In the genomic region with DNA sequence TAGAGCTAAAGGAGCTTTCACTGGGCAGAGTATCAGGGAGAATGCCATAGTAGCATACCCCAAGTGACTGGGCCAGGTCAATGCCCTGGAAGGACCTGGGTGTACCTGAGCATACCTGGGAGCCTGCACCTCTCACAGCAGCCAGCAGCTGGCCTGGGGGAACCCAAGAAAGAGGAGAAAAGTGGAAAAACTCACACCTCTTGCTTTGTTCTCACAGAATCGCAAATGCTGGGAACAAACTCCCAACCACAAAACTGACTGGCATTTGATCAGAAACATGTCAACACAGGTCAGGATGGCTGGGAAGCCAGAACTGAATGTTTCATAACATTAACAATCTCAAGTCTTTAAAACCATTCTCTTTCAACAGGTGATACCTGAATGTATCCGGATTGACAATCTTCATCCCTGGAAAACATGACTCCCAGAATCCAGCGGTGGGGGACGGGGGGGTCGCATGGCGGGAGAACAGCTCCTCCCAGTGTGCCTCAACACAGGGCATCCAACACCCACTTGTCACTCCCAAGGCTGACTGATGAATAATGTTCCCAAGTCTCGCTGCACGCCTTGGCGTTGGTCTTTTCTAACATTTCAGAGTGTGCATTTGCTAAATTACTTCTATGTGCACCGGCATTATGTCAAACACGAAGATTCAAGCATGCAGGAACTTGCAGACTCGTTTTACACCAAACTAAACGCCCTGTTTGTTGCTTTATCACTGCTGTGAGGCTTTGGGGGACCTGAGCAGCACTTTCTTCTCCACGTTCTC, we compare ENCODE assay signal across 16 cellular contexts. TPM values are rescaled to one million over a fixed set of nuclear protein-coding genes. Genes with fewer than 3 reads are reported as not detected.
A peak's percentile ranks its signal among the peaks of the same experiment; 100 is the strongest.
DNase-seq lines count a peak whose midpoint lies in the region; ATAC-seq and TF ChIP-seq lines count a peak whose summit lies in the region.
"Had no signal": no experiment of that assay in that cellular context is flagged by ENCODE, and none has a peak within 500 bp of the region (broad histone marks: within the 10 kb centered on the region; RNA-seq: fewer than 3 reads in every experiment).

No MANE protein-coding gene starts in this region.

- H3K9me3 ChIP-seq in suprapubic skin (no peaks in the 10 kb centered on the region), transverse colon (no peaks in the 10 kb centered on the region)

- in situ Hi-C loops in transverse colon (cut with MboI; ENCODE audit: low pct_ligation_motif_present in 1 of 4, low pct_unique_long_range_greater_than_20kb in 1 of 4, low sequenced_read_pairs in 3 of 4) = loop anchor here in 2 of 4 donors (25.0 kb wide), 2 partner anchors 372 to 503 kb away; no protein-coding TSS in a partner anchor

- H3K4me1 Mint-ChIP-seq in activated CD8-positive, alpha-beta T cell treated with anti-CD3 and anti-CD28 coated beads, Interleukin-2, amount 10 ng/mL, durations not matched to agents 7 days and 5 days (ENCODE audit: low read depth) = peaks cover 50% of the 10 kb centered on the region
- peaks cover 64% of the 10 kb centered on the region for H3K4me1 Mint-ChIP-seq in activated CD8-positive, alpha-beta T cell treated with anti-CD3 and anti-CD28 coated beads for 36 hours (ENCODE audit: low read depth)
- H3K4me1 Mint-ChIP-seq in brain (peaks cover 68% of the 10 kb centered on the region), memory B cell (peaks cover 35% of the 10 kb centered on the region)

- DNase-seq in activated CD8-positive, alpha-beta T cell treated with anti-CD3 and anti-CD28 coated beads, Interleukin-2, amount 10 ng/mL, durations not matched to agents 7 days and 5 days = no peak
- DNase-seq in activated CD8-positive, alpha-beta T cell treated with anti-CD3 and anti-CD28 coated beads for 36 hours = no peak
- DNase-seq in memory B cell (ENCODE audit: low spot score in 2 of 2) (no peak), suprapubic skin (ENCODE audit: low spot score in 2 of 2) (peak in 1 of 2 donors; percentile 53), transverse colon (no peak)
- DNase-seq: 8988T; activated B cell treated with CpG ODN at 0.5 μM for 24 hours; activated T-cell treated with anti-CD3 and anti-CD28 coated beads, Interleukin-2, amount 50 U/mL, for 24 hours; Calu3; effector CD4-positive, alpha-beta T cell; kidney glomerular epithelial cell; NCI-H2171 had no signal

- H3K4me3 ChIP-seq in suprapubic skin = peak overlapping the region; percentile 32
- H3K4me3 ChIP-seq in transverse colon = no peak overlapping the region

- H3K4me1 ChIP-seq in suprapubic skin = peaks cover 53% of the 10 kb centered on the region
- peaks cover 3 to 45% (median 12%) of the 10 kb centered on the region in 4 donors for H3K4me1 ChIP-seq in transverse colon

- H3K27me3 ChIP-seq in suprapubic skin = no peaks in the 10 kb centered on the region
- H3K27me3 ChIP-seq in transverse colon = no peaks in the 10 kb centered on the region

- WGBS in suprapubic skin = 57% methylated on average over 14 of the region's 14 CpGs
- 59 to 74% methylated on average over 7 to 14 of the region's 14 CpGs for WGBS in transverse colon (ENCODE audit: low coverage in 1 of 2), 2 donors

- POLR2A ChIA-PET in activated CD8-positive, alpha-beta T cell treated with anti-CD3 and anti-CD28 coated beads, Interleukin-2, amount 10 ng/mL, durations not matched to agents 7 days and 5 days (lab: Charles Lee) = interaction anchor here (0.8 kb wide), 1 partner anchor 58 kb away, joined by 3 read pairs; no protein-coding TSS in a partner anchor
- POLR2A ChIA-PET in activated CD8-positive, alpha-beta T cell treated with anti-CD3 and anti-CD28 coated beads for 36 hours (lab: Charles Lee) = interaction anchor here (0.6 to 1.1 kb wide), 3 partner anchors 9 to 66 kb away, joined by 3 to 4 read pairs (median 3); no protein-coding TSS in a partner anchor

- H3K27ac ChIP-seq in suprapubic skin = peak overlapping the region; percentile 89
- H3K27ac ChIP-seq in transverse colon = peak overlapping the region in 2 of 4 donors; percentile 1 to 6

- TF ChIP-seq POLR2A in suprapubic skin (IDR thresholded peaks at IDR 0.05) (no peak), transverse colon (IDR thresholded peaks at IDR 0.05) (no peak)

- H3K27me3 Mint-ChIP-seq in activated CD8-positive, alpha-beta T cell treated with anti-CD3 and anti-CD28 coated beads, Interleukin-2, amount 10 ng/mL, durations not matched to agents 7 days and 5 days (ENCODE audit: low read depth) = no peaks in the 10 kb centered on the region
- H3K27me3 Mint-ChIP-seq in activated CD8-positive, alpha-beta T cell treated with anti-CD3 and anti-CD28 coated beads for 36 hours = no peaks in the 10 kb centered on the region
- H3K27me3 Mint-ChIP-seq in brain (peaks cover 3% of the 10 kb centered on the region), memory B cell (no peaks in the 10 kb centered on the region)
- H3K27me3 Mint-ChIP-seq: activated B cell treated with CpG ODN at 0.5 μM for 24 hours; activated T-cell treated with anti-CD3 and anti-CD28 coated beads, Interleukin-2, amount 50 U/mL, for 24 hours had no signal

- peaks cover 57% of the 10 kb centered on the region for H3K36me3 Mint-ChIP-seq in activated CD8-positive, alpha-beta T cell treated with anti-CD3 and anti-CD28 coated beads, Interleukin-2, amount 10 ng/mL, durations not matched to agents 7 days and 5 days (ENCODE audit: low read depth)
- H3K36me3 Mint-ChIP-seq in activated CD8-positive, alpha-beta T cell treated with anti-CD3 and anti-CD28 coated beads for 36 hours (ENCODE audit: low read depth) = peaks cover 72% of the 10 kb centered on the region
- H3K36me3 Mint-ChIP-seq in brain (peaks cover 96% of the 10 kb centered on the region), memory B cell (peaks cover 21% of the 10 kb centered on the region)

- ATAC-seq in activated CD8-positive, alpha-beta T cell treated with anti-CD3 and anti-CD28 coated beads, Interleukin-2, amount 10 ng/mL, durations not matched to agents 7 days and 5 days = no peak
- ATAC-seq in activated CD8-positive, alpha-beta T cell treated with anti-CD3 and anti-CD28 coated beads for 36 hours = no peak
- ATAC-seq in memory B cell (ENCODE audit: low read depth) (no peak), GM18502 (IDR thresholded peaks at IDR 0.05; ENCODE audit: poor library complexity, unreplicated experiment) (no peak), HG03095 (IDR thresholded peaks at IDR 0.05; ENCODE audit: unreplicated experiment) (no peak)
- ATAC-seq: sciatic nerve had no signal

- intact Hi-C loops in activated CD8-positive, alpha-beta T cell treated with anti-CD3 and anti-CD28 coated beads for 36 hours (cut with micrococcal nuclease) = loop anchor here (5.0 kb wide), 1 partner anchor 37 kb away; no protein-coding TSS in a partner anchor
- intact Hi-C loops in transverse colon (cut with DNase I; ENCODE audit: low total_unique reads) = loop anchor here (10.0 kb wide), 1 partner anchor 54 kb away; no protein-coding TSS in a partner anchor

- H3K36me3 ChIP-seq in suprapubic skin (peaks cover 17% of the 10 kb centered on the region), transverse colon (peaks cover 0 to 11% (median 4%) of the 10 kb centered on the region in 4 donors)

- no peak for TF ChIP-seq CTCF in activated CD8-positive, alpha-beta T cell treated with anti-CD3 and anti-CD28 coated beads for 36 hours (IDR thresholded peaks at IDR 0.05)
- TF ChIP-seq CTCF in brain (conservative IDR thresholded peaks at IDR 0.05) = no peak
- no peak for TF ChIP-seq CTCF in suprapubic skin (IDR thresholded peaks at IDR 0.05)
- no peak for TF ChIP-seq CTCF in transverse colon (IDR thresholded peaks at IDR 0.05)

- CTCF ChIA-PET in activated CD8-positive, alpha-beta T cell treated with anti-CD3 and anti-CD28 coated beads, Interleukin-2, amount 10 ng/mL, durations not matched to agents 7 days and 5 days (lab: Charles Lee) = interaction anchor here (0.6 to 1.6 kb wide), 4 partner anchors 51 to 359 kb away, joined by 3 to 5 read pairs (median 4); no protein-coding TSS in a partner anchor
- CTCF ChIA-PET in activated CD8-positive, alpha-beta T cell treated with anti-CD3 and anti-CD28 coated beads for 36 hours (lab: Charles Lee) = interaction anchor here (0.6 kb wide), 1 partner anchor 58 kb away, joined by 3 read pairs; no protein-coding TSS in a partner anchor

- H3K9me3 Mint-ChIP-seq in activated CD8-positive, alpha-beta T cell treated with anti-CD3 and anti-CD28 coated beads, Interleukin-2, amount 10 ng/mL, durations not matched to agents 7 days and 5 days (ENCODE audit: insufficient read depth) = no peaks in the 10 kb centered on the region
- H3K9me3 Mint-ChIP-seq in activated CD8-positive, alpha-beta T cell treated with anti-CD3 and anti-CD28 coated beads for 36 hours = no peaks in the 10 kb centered on the region
- H3K9me3 Mint-ChIP-seq in brain (peaks cover 0 to 25% (median 9%) of the 10 kb centered on the region in 5 experiments), memory B cell (no peaks in the 10 kb centered on the region)
- H3K9me3 Mint-ChIP-seq: activated B cell treated with CpG ODN at 0.5 μM for 24 hours; activated T-cell treated with anti-CD3 and anti-CD28 coated beads, Interleukin-2, amount 50 U/mL, for 24 hours had no signal

- H3K4me3 Mint-ChIP-seq in activated CD8-positive, alpha-beta T cell treated with anti-CD3 and anti-CD28 coated beads, Interleukin-2, amount 10 ng/mL, durations not matched to agents 7 days and 5 days = no peak overlapping the region
- H3K4me3 Mint-ChIP-seq in activated CD8-positive, alpha-beta T cell treated with anti-CD3 and anti-CD28 coated beads for 36 hours = no peak overlapping the region
- peak overlapping the region in 4 of 5 experiments; percentile 61 to 77 (median 68) for H3K4me3 Mint-ChIP-seq in brain
- H3K4me3 Mint-ChIP-seq in memory B cell = peak overlapping the region; percentile 67

- no peak for TF ChIP-seq EP300 in suprapubic skin (IDR thresholded peaks at IDR 0.05)
- no peak for TF ChIP-seq EP300 in transverse colon (IDR thresholded peaks at IDR 0.05; ENCODE audit: low read depth)

- peak overlapping the region; percentile 52 for H3K27ac Mint-ChIP-seq in activated CD8-positive, alpha-beta T cell treated with anti-CD3 and anti-CD28 coated beads, Interleukin-2, amount 10 ng/mL, durations not matched to agents 7 days and 5 days
- no peak overlapping the region for H3K27ac Mint-ChIP-seq in activated CD8-positive, alpha-beta T cell treated with anti-CD3 and anti-CD28 coated beads for 36 hours
- H3K27ac Mint-ChIP-seq in brain (peak overlapping the region in 4 of 5 experiments; percentile 24 to 89 (median 52)), memory B cell (no peak overlapping the region)
- H3K27ac Mint-ChIP-seq: activated B cell treated with CpG ODN at 0.5 μM for 24 hours had no signal

RNA-seq across cellular contexts. Expression of gene FOXN3, which starts 7.9 kb away (rescaled TPM):
- total RNA-seq in activated CD8-positive, alpha-beta T cell treated with anti-CD3 and anti-CD28 coated beads, Interleukin-2, amount 10 ng/mL, durations not matched to agents 7 days and 5 days = 10 to 100 TPM; 70.3 to 72.7 TPM
- total RNA-seq in activated CD8-positive, alpha-beta T cell treated with anti-CD3 and anti-CD28 coated beads for 36 hours = 10 to 100 TPM; 83.4 to 85.0 TPM
- polyA plus RNA-seq in brain (ENCODE audit: insufficient read depth, low read depth, low replicate concordance) = 46.4 TPM
- 100 to 1,000 TPM; 117 to 272 (median 172) TPM for total RNA-seq in suprapubic skin
- total RNA-seq in transverse colon = 100 to 1,000 TPM in 3 of 4 donors, 10 to 100 TPM in 1; 66.1 to 130 (median 109) TPM

Comparison
In these comparisons a context has a peak if more than half of its experiments do, and no peak if none do; other contexts are left out.
1. H3K27ac Mint-ChIP-seq: peak in activated CD8-positive, alpha-beta T cell treated with anti-CD3 and anti-CD28 coated beads, Interleukin-2, amount 10 ng/mL, durations not matched to agents 7 days and 5 days (single experiment) and brain (4 of 5); none in activated CD8-positive, alpha-beta T cell treated with anti-CD3 and anti-CD28 coated beads for 36 hours (single experiment) and memory B cell (single experiment).
2. H3K4me3 Mint-ChIP-seq: peak in brain (4 of 5) and memory B cell (single experiment); none in activated CD8-positive, alpha-beta T cell treated with anti-CD3 and anti-CD28 coated beads, Interleukin-2, amount 10 ng/mL, durations not matched to agents 7 days and 5 days (single experiment) and activated CD8-positive, alpha-beta T cell treated with anti-CD3 and anti-CD28 coated beads for 36 hours (single experiment).